In the genomic region with DNA sequence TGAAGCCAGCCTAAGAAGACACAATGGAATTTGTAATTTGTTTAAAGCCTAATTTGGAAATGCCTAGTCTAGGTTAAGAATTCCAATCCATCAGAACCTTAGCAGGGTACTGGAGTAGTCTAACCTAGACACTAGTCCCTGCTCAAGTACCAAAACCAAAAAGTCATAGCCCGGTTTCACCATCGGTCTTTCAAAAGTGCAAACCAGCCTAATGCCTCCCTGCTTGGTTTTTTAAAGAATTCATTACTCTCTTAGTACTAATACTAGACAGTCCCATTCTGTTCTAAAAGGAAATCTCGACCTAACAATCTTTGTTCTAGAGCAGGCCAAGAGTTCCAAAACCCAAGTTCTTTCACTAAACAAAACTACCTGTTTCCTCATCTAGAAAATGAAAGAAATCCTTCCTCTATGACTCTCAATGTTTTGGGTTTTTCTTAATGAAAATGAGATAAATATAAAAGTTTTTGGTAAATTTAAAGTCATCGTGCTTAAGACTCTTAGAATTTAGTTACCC, we compare ENCODE assay signal across 8 cellular contexts. TPM values are rescaled to one million over a fixed set of nuclear protein-coding genes. Genes with fewer than 3 reads are reported as not detected.
DNase-seq lines count a peak whose midpoint lies in the region; ATAC-seq and TF ChIP-seq lines count a peak whose summit lies in the region.

No MANE protein-coding gene starts in this region.

- ATAC-seq in activated B cell treated with CpG ODN at 0.5 μM for 24 hours (ENCODE audit: low read depth): no peak
- no peak for ATAC-seq in GM21576 (IDR thresholded peaks at IDR 0.05; ENCODE audit: unreplicated experiment)
- ATAC-seq in GM18858 (IDR thresholded peaks at IDR 0.05; ENCODE audit: unreplicated experiment): no peak

- H3K4me3 ChIP-seq in fibroblast of villous mesenchyme (ENCODE audit: low read depth, low read length): peak overlapping the region; percentile 96
- peak overlapping the region in 2 of 3 donors; percentile 8 to 88 for H3K4me3 ChIP-seq in skeletal muscle tissue (ENCODE audit: low read length in 3 of 3)

- H3K9me3 ChIP-seq in skeletal muscle tissue (ENCODE audit: control insufficient read depth in 3 of 3, low read length in 3 of 3): no peaks in the 10 kb centered on the region

- peak overlapping the region; percentile 99 for H3K4me3 Mint-ChIP-seq in activated B cell treated with CpG ODN at 0.5 μM for 24 hours

- TF ChIP-seq CTCF in activated B cell treated with CpG ODN at 0.5 μM for 24 hours (IDR thresholded peaks at IDR 0.05) (no peak), fibroblast of villous mesenchyme (IDR thresholded peaks at IDR 0.05; ENCODE audit: insufficient read depth, low read depth, low read length) (no peak)

- peak overlapping the region; percentile 30 for H3K27ac Mint-ChIP-seq in activated B cell treated with CpG ODN at 0.5 μM for 24 hours

- DNase-seq in NCI-H2171 treated with DMSO at 0.1 percent for 48 hours (lab: John Stamatoyannopoulos, UW) (peak; percentile 9), NCI-H2171 (lab: John Stamatoyannopoulos, UW) (no peak), activated B cell treated with CpG ODN at 0.5 μM for 24 hours (no peak), fibroblast of villous mesenchyme (ENCODE audit: low read depth) (no peak)
- no peak for DNase-seq in effector CD8-positive, alpha-beta T cell (lab: John Stamatoyannopoulos, UW)

- intact Hi-C loops in activated B cell treated with CpG ODN at 0.5 μM for 24 hours (cut with micrococcal nuclease): loop anchor here (10.0 kb wide), 1 partner anchor 268 kb away; no protein-coding TSS in a partner anchor

- peaks cover 57% of the 10 kb centered on the region for H3K4me1 Mint-ChIP-seq in activated B cell treated with CpG ODN at 0.5 μM for 24 hours

- H3K36me3 Mint-ChIP-seq in activated B cell treated with CpG ODN at 0.5 μM for 24 hours (ENCODE audit: low read depth): peaks cover 35% of the 10 kb centered on the region

- H3K27me3 ChIP-seq in skeletal muscle tissue (ENCODE audit: control insufficient read depth in 3 of 3, insufficient read depth in 3 of 3, low read length in 3 of 3): no peaks in the 10 kb centered on the region

- H3K27ac ChIP-seq in skeletal muscle tissue (ENCODE audit: low read depth, low read length): peak overlapping the region; percentile 6

- CTCF ChIA-PET in activated B cell treated with CpG ODN at 0.5 μM for 24 hours (lab: Charles Lee): no interaction called here

- POLR2A ChIA-PET in activated B cell treated with CpG ODN at 0.5 μM for 24 hours (lab: Charles Lee): no interaction called here

- H3K27me3 Mint-ChIP-seq in activated B cell treated with CpG ODN at 0.5 μM for 24 hours: no peaks in the 10 kb centered on the region

- H3K9ac ChIP-seq in skeletal muscle tissue (ENCODE audit: low read depth in 1 of 3, low read length in 3 of 3): peak overlapping the region; percentile 51 to 92 (median 80)

- peaks cover 4 to 8% (median 7%) of the 10 kb centered on the region in 3 donors for H3K36me3 ChIP-seq in skeletal muscle tissue (ENCODE audit: control insufficient read depth in 3 of 3, insufficient read depth in 3 of 3, low read length in 3 of 3)

- no peaks in the 10 kb centered on the region for H3K9me3 Mint-ChIP-seq in activated B cell treated with CpG ODN at 0.5 μM for 24 hours

- peaks cover 18 to 32% (median 24%) of the 10 kb centered on the region in 3 donors for H3K4me1 ChIP-seq in skeletal muscle tissue (ENCODE audit: control insufficient read depth in 3 of 3, insufficient read depth in 3 of 3, low read length in 3 of 3)

RNA-seq across cellular contexts. Expression of a gene that starts 2.6 kb away (rescaled TPM):
- total RNA-seq in activated B cell treated with CpG ODN at 0.5 μM for 24 hours (132 and 137 TPM in 2 replicates), fibroblast of villous mesenchyme (67.6 and 81.6 TPM in 2 replicates), skeletal muscle tissue (68.9 TPM)
